Comparison of ENCODE assay signal across 35 cellular contexts in the genomic region with DNA sequence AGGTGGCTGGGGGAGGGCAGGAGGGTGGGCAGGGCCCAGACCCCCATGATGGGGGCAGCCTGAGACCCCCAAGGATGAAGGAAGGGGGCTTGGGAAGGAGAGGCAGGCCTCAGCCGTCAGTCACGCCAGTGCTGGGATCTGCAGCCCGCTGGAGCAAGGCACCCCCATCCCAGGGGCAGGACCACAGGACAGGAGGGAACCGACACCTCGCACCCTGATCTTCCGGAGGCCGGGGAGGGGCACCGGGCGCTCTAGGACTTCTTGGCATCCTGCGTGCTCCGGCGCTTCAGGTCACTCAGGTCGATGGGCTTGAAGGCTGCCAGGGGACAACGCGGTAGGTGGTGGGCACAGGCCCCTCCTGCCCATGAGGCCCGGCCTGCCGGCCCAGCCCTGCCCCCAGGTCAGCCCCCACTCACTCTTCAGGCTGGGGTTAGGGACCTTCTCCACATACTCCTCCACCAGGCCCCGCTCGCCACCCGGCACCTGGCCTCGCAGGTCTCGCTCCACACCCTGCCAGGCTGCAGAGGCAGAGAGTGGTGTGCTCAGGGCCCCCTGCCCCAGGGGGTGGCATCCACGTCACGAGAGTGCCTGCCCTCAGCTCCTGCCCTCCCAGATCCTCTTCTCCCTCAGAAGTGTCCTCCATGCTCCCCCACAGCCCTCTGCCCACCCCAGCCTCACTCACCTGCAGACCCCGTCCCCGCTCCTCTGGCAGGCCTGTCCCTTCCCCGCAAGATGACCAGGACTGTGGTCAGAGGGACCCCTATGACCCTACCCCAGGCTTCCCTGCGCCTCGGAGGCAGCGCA. TPM values are rescaled to one million over a fixed set of nuclear protein-coding genes. Genes with fewer than 3 reads are reported as not detected.
A peak's percentile ranks its signal among the peaks of the same experiment; 100 is the strongest.
DNase-seq lines count a peak whose midpoint lies in the region; ATAC-seq and TF ChIP-seq lines count a peak whose summit lies in the region.
"Had no signal": no experiment of that assay in that cellular context is flagged by ENCODE, and none has a peak within 500 bp of the region (broad histone marks: within the 10 kb centered on the region; RNA-seq: fewer than 3 reads in every experiment).

No MANE protein-coding gene starts in this region.

- H3K4me3 ChIP-seq in heart right ventricle (no peak overlapping the region), body of pancreas (no peak overlapping the region), neural progenitor cell (no peak overlapping the region), vagina (no peak overlapping the region)
- H3K4me3 ChIP-seq: A549, ascending aorta, dorsolateral prefrontal cortex, thoracic aorta had no signal

- TF ChIP-seq POLR2A in body of pancreas (IDR thresholded peaks at IDR 0.05) (no peak), vagina (IDR thresholded peaks at IDR 0.05) (no peak)

- H3K27me3 Mint-ChIP-seq in neural progenitor cell (ENCODE audit: insufficient read depth, low read depth) = peaks cover 5% of the 10 kb centered on the region
- H3K27me3 Mint-ChIP-seq: central memory CD8-positive, alpha-beta T cell had no signal

- H3K9ac ChIP-seq in neural progenitor cell = no peak overlapping the region

- H4K20me1 ChIP-seq in neural progenitor cell (ENCODE audit: low read depth) = peaks cover 20% of the 10 kb centered on the region

- no peak overlapping the region for H3K27ac Mint-ChIP-seq in neural progenitor cell
- H3K27ac Mint-ChIP-seq: activated naive CD8-positive, alpha-beta T cell; memory B cell; progenitor cell of endocrine pancreas; T-helper 1 cell treated with Interleukin-12 subunit alpha and Interleukin-12 subunit beta and Interleukin-4 antibody, amounts not matched to agents 30 μg/mL and 1 μg/mL, for 36 hours had no signal

- H3K4me1 Mint-ChIP-seq in neural progenitor cell = no peaks in the 10 kb centered on the region

- H3K4me3 Mint-ChIP-seq in neural progenitor cell = peak overlapping the region; percentile 73
- H3K4me3 Mint-ChIP-seq: activated naive CD8-positive, alpha-beta T cell; central memory CD8-positive, alpha-beta T cell; memory B cell; T-helper 1 cell treated with Interleukin-12 subunit alpha and Interleukin-12 subunit beta and Interleukin-4 antibody, amounts not matched to agents 30 μg/mL and 1 μg/mL, for 36 hours had no signal

- peak in 1 of 8 donors; percentile 7 for ATAC-seq in heart right ventricle
- ATAC-seq in Right ventricle myocardium inferior = no peak
- no peak for ATAC-seq in body of pancreas

- no peak overlapping the region for H3K4me2 ChIP-seq in neural progenitor cell
- H3K4me2 ChIP-seq: A549 had no signal

- no peak for TF ChIP-seq CTCF in heart right ventricle (IDR thresholded peaks at IDR 0.05)
- no peak for TF ChIP-seq CTCF in body of pancreas (IDR thresholded peaks at IDR 0.05)
- no peak for TF ChIP-seq CTCF in neural progenitor cell (IDR thresholded peaks at IDR 0.05)
- TF ChIP-seq CTCF in vagina (IDR thresholded peaks at IDR 0.05) = no peak

- H3K9me3 Mint-ChIP-seq in neural progenitor cell = no peaks in the 10 kb centered on the region
- H3K9me3 Mint-ChIP-seq: central memory CD8-positive, alpha-beta T cell; memory B cell; T-helper 1 cell treated with Interleukin-12 subunit alpha and Interleukin-12 subunit beta and Interleukin-4 antibody, amounts not matched to agents 30 μg/mL and 1 μg/mL, for 36 hours had no signal

- H3F3A ChIP-seq in neural progenitor cell (ENCODE audit: low read depth) = no peaks in the 10 kb centered on the region

- WGBS in heart right ventricle, 2 donors = 91 to 93% methylated on average over 26 to 30 of the region's 30 CpGs
- 91 to 96% methylated on average over 9 to 30 of the region's 30 CpGs for WGBS in body of pancreas, 2 donors

- H3K9me3 ChIP-seq in heart right ventricle = no peaks in the 10 kb centered on the region
- no peaks in the 10 kb centered on the region for H3K9me3 ChIP-seq in body of pancreas
- H3K9me3 ChIP-seq in neural progenitor cell (ENCODE audit: low read depth) = no peaks in the 10 kb centered on the region
- H3K9me3 ChIP-seq in vagina = no peaks in the 10 kb centered on the region
- H3K9me3 ChIP-seq: A549, ascending aorta, neutrophil, thoracic aorta had no signal

- H3K79me2 ChIP-seq in neural progenitor cell (ENCODE audit: low read depth) = peaks cover 5% of the 10 kb centered on the region

- peaks cover 5% of the 10 kb centered on the region for H3K36me3 Mint-ChIP-seq in neural progenitor cell

- peak overlapping the region in 7 of 10 donors; percentile 86 to 93 (median 88) for H3K27ac ChIP-seq in heart right ventricle
- H3K27ac ChIP-seq in body of pancreas = peak overlapping the region in 3 of 4 donors; percentile 92 to 94 (median 94)
- H3K27ac ChIP-seq in neural progenitor cell = no peak overlapping the region
- peak overlapping the region; percentile 17 for H3K27ac ChIP-seq in vagina
- H3K27ac ChIP-seq: neutrophil had no signal

- H2AFZ ChIP-seq in neural progenitor cell (replicated peaks) = no peak overlapping the region

- intact Hi-C loops in heart right ventricle (cut with DNase I) (loop anchor here in 1 of 10 donors (5.0 kb wide), 1 partner anchor 39 kb away; a partner anchor contains a TSS), Right ventricle myocardium inferior (cut with DNase I) (loop anchor here (5.0 kb wide), 1 partner anchor 119 kb away; no protein-coding TSS in a partner anchor), body of pancreas (cut with DNase I) (no loop called here), vagina (cut with DNase I) (no loop called here)

- H3K36me3 ChIP-seq in heart right ventricle = peaks cover 0 to 31% (median 6%) of the 10 kb centered on the region in 9 donors
- no peaks in the 10 kb centered on the region for H3K36me3 ChIP-seq in body of pancreas (replicated peaks in 1 of 2; ENCODE audit: insufficient read depth in 1 of 2, low read depth in 2 of 2)
- H3K36me3 ChIP-seq in neural progenitor cell = no peaks in the 10 kb centered on the region
- H3K36me3 ChIP-seq in vagina = peaks cover 0 to 4% of the 10 kb centered on the region in 2 donors

- H3K4me1 ChIP-seq in heart right ventricle = peaks cover 7 to 29% (median 23%) of the 10 kb centered on the region in 9 donors
- H3K4me1 ChIP-seq in body of pancreas = peaks cover 31% of the 10 kb centered on the region
- no peaks in the 10 kb centered on the region for H3K4me1 ChIP-seq in neural progenitor cell
- H3K4me1 ChIP-seq in vagina = peaks cover 34% of the 10 kb centered on the region

- H3K27me3 ChIP-seq in heart right ventricle (no peaks in the 10 kb centered on the region), body of pancreas (no peaks in the 10 kb centered on the region), neural progenitor cell (no peaks in the 10 kb centered on the region), vagina (no peaks in the 10 kb centered on the region)
- H3K27me3 ChIP-seq: ascending aorta, dorsolateral prefrontal cortex, neutrophil had no signal

- DNase-seq in heart right ventricle (no peak), Right ventricle myocardium inferior (ENCODE audit: missing footprints) (no peak), body of pancreas (no peak), neural progenitor cell (ENCODE audit: low spot score) (no peak), vagina (ENCODE audit: extremely low spot score in 2 of 2) (no peak), glomerular visceral epithelial cell (ENCODE audit: extremely low spot score) (no peak), SK-N-DZ (ENCODE audit: low spot score) (no peak)
- no peak for DNase-seq in activated CD4-positive, CD25-positive, alpha-beta regulatory T cell (lab: John Stamatoyannopoulos, UW)
- DNase-seq: activated CD4-positive, alpha-beta T cell treated with anti-CD3 and anti-CD28 coated beads for 4 hours; activated effector memory CD4-positive, alpha-beta T cell treated with Interleukin-2 at 50 U/mL for 16 hours; activated T-cell treated with anti-CD3 and anti-CD28 coated beads for 4 hours; COR-L47; DND-41; dorsolateral prefrontal cortex; glutamatergic neuron; KBM-7; NCI-H1105 treated with DMSO at 0.1 percent for 48 hours; NCI-H2029; NCI-H69; stimulated activated naive CD4-positive, alpha-beta T cell treated with Interleukin-2 at 50 U/mL for 16 hours had no signal

RNA-seq across cellular contexts. Expression of a gene that starts 9.9 kb away (rescaled TPM):
- total RNA-seq in heart right ventricle = 100 to 1,000 TPM in 2 of 10 donors, 10 to 100 TPM in 8; 75.1 to 105 (median 88.8) TPM
- polyA plus RNA-seq in heart right ventricle = 100 to 1,000 TPM; 199 to 239 TPM
- total RNA-seq in Right ventricle myocardium inferior = 109 TPM
- total RNA-seq in body of pancreas = 10 to 100 TPM; 46.1 to 65.6 TPM
- total RNA-seq in neural progenitor cell (ENCODE audit: low replicate concordance) = 45.6 and 110 TPM in 2 replicates
- 64.1 TPM for total RNA-seq in vagina
- 261 and 310 TPM in 2 replicates for polyA plus RNA-seq in SK-N-DZ (2014; cell fraction: cytosol; rRNA removed)
- polyA plus RNA-seq in SK-N-DZ (2014; cell fraction: nucleus; rRNA removed) = 264 and 270 TPM in 2 replicates

RNA-seq across cellular contexts. Expression of a gene that starts 11.7 kb away (rescaled TPM):
- total RNA-seq in heart right ventricle (under 1 TPM in 1 of 10 donors, not detected in 9; 0.31 TPM), Right ventricle myocardium inferior (not detected), body of pancreas (not detected), neural progenitor cell (ENCODE audit: low replicate concordance) (0.12 TPM in 1 of 2 replicates, not detected in the other), vagina (not detected)
- under 1 TPM in 1 of 2 donors, not detected in 1; 0.14 TPM for polyA plus RNA-seq in heart right ventricle
- not detected in 2 replicates for polyA plus RNA-seq in SK-N-DZ (2014; cell fraction: cytosol; rRNA removed)
- not detected in 2 replicates for polyA plus RNA-seq in SK-N-DZ (2014; cell fraction: nucleus; rRNA removed)
- total RNA-seq: ascending aorta, endothelial cell of umbilical vein, MCF 10A, progenitor cell of endocrine pancreas, thoracic aorta had no signal
- polyA plus RNA-seq: BJ, endothelial cell of umbilical vein had no signal

RNA-seq across cellular contexts. Expression of a gene that starts 19.2 kb away (rescaled TPM):
- total RNA-seq in heart right ventricle (not detected), Right ventricle myocardium inferior (not detected), body of pancreas (1 to 10 TPM in 1 of 2 donors, under 1 TPM in 1; 0.52 to 5.3 TPM), neural progenitor cell (ENCODE audit: low replicate concordance) (not detected in 2 replicates), vagina (not detected)
- under 1 TPM in 1 of 2 donors, not detected in 1; 0.03 TPM for polyA plus RNA-seq in heart right ventricle
- 3.8 and 5.2 TPM in 2 replicates for polyA plus RNA-seq in SK-N-DZ (2014; cell fraction: cytosol; rRNA removed)
- 60.1 and 65.1 TPM in 2 replicates for polyA plus RNA-seq in SK-N-DZ (2014; cell fraction: nucleus; rRNA removed)
- total RNA-seq: ascending aorta, endothelial cell of umbilical vein, HT1080, MCF 10A, SK-MEL-5, thoracic aorta had no signal
- polyA plus RNA-seq: BJ, endothelial cell of umbilical vein, keratinocyte had no signal

RNA-seq across cellular contexts. Expression of a gene that starts 37.1 kb away (rescaled TPM):
- total RNA-seq in heart right ventricle (100 to 1,000 TPM; 244 to 801 (median 332) TPM), Right ventricle myocardium inferior (355 TPM), body of pancreas (1,000 to 10,000 TPM; 1,462 to 4,394 TPM), neural progenitor cell (ENCODE audit: low replicate concordance) (203 and 344 TPM in 2 replicates), vagina (463 TPM)
- polyA plus RNA-seq in heart right ventricle = 100 to 1,000 TPM; 284 to 536 TPM
- polyA plus RNA-seq in SK-N-DZ (2014; cell fraction: cytosol; rRNA removed) = 365 and 652 TPM in 2 replicates
- polyA plus RNA-seq in SK-N-DZ (2014; cell fraction: nucleus; rRNA removed) = 524 and 557 TPM in 2 replicates

RNA-seq across cellular contexts. Expression of a gene that starts 47.9 kb away (rescaled TPM):
- total RNA-seq in heart right ventricle (100 to 1,000 TPM in 7 of 10 donors, 10 to 100 TPM in 3; 89.9 to 263 (median 110) TPM), Right ventricle myocardium inferior (126 TPM), body of pancreas (100 to 1,000 TPM; 109 to 141 TPM), neural progenitor cell (ENCODE audit: low replicate concordance) (25.1 and 47.9 TPM in 2 replicates), vagina (120 TPM)
- polyA plus RNA-seq in heart right ventricle = 100 to 1,000 TPM in 1 of 2 donors, 10 to 100 TPM in 1; 97.2 to 251 TPM
- 156 and 163 TPM in 2 replicates for polyA plus RNA-seq in SK-N-DZ (2014; cell fraction: cytosol; rRNA removed)
- 180 and 182 TPM in 2 replicates for polyA plus RNA-seq in SK-N-DZ (2014; cell fraction: nucleus; rRNA removed)
